Comparison of ENCODE assay signal across 24 cellular contexts in genomic region chr19:18929311-18929710, GRCh38. TPM values are rescaled to one million over a fixed set of nuclear protein-coding genes. Genes with fewer than 3 reads are reported as not detected.
"Had no signal": no experiment of that assay in that cellular context is flagged by ENCODE, and none has a peak within 500 bp of the region (broad histone marks: within the 10 kb centered on the region; RNA-seq: fewer than 3 reads in every experiment).

No MANE protein-coding gene starts in this region.

- FAIRE-seq: islet of Langerhans, urothelium cell line had no signal

- H3K4me1 ChIP-seq: gastrocnemius medialis, psoas muscle had no signal

- ATAC-seq: esophagus mucosa; gastrocnemius medialis; heart left ventricle; left cardiac atrium; left lung; natural killer cell; psoas muscle; right cardiac atrium; stimulated activated memory B cell treated with anti-CD40 and anti-IgM and Interleukin-4, amounts not matched to agents 10 μg/mL and 1 μg/mL and 100 μg/mL, for 72 hours had no signal

- H3K27ac ChIP-seq: coronary artery, epithelial cell of prostate, gastrocnemius medialis, heart left ventricle, left lung, psoas muscle, skin epidermis, thoracic aorta, tibial nerve, upper lobe of left lung had no signal

- H3K9me3 ChIP-seq: gastrocnemius medialis, heart left ventricle, left lung, psoas muscle, spleen, thoracic aorta, tibial nerve, upper lobe of left lung had no signal

- DNase-seq: effector CD4-positive, alpha-beta T cell; foreskin fibroblast; gastrocnemius medialis; heart left ventricle; hippocampal formation; left cardiac atrium; left lung; mesendoderm; midbrain; natural killer cell; psoas muscle; right cardiac atrium; spleen; stimulated activated CD4-positive, alpha-beta T cell treated with anti-CD3 and anti-CD28 coated beads, Interleukin-4, amount 100 ng/mL, for 4 hours; upper lobe of left lung had no signal

- H3K27me3 ChIP-seq: gastrocnemius medialis, heart left ventricle, left lung, tibial nerve, upper lobe of left lung had no signal

- H3K4me3 ChIP-seq: coronary artery, gastrocnemius medialis, heart left ventricle, left lung, psoas muscle, skin epidermis, spleen, thoracic aorta, tibial nerve, upper lobe of left lung had no signal

RNA-seq across cellular contexts. Expression of gene CERS1, which starts 33.4 kb away (rescaled TPM):
- total RNA-seq: esophagus mucosa, natural killer cell had no signal
